8 cellular contexts compared by ENCODE assay signal in the genomic region with DNA sequence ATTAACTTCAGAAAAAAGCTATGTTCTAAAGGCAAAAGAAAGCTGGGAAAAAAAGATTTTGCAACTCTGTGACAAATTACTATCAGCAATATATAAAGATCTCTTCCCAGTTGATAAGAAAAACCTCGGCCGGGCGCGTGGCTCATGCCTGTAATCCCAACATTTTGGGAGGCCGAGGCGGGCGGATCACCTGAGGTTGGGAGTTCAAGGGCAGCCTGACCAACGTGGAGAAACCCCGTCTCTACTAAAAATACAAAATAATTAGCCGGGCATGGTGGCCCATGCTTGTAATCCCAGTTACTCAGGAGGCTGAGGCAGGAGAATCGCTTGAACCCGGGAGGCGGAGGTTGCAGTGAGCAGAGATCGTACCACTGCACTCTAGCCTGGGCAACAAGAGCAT. TPM values are rescaled to one million over a fixed set of nuclear protein-coding genes. Genes with fewer than 3 reads are reported as not detected.
A peak's percentile ranks its signal among the peaks of the same experiment; 100 is the strongest.
DNase-seq lines count a peak whose midpoint lies in the region; ATAC-seq and TF ChIP-seq lines count a peak whose summit lies in the region.
"Not testable (repeated sequence)": the region's sequence is repeated elsewhere in the genome, so short reads cannot be mapped to it uniquely, and the experiment has no call there.

No MANE protein-coding gene starts in this region.

- H3K4me1 ChIP-seq in Caco-2 (peaks cover 21% of the 10 kb centered on the region), Loucy (ENCODE audit: insufficient read depth, low read length, poor library complexity, severe bottlenecking) (peaks cover 29% of the 10 kb centered on the region), neuron (ENCODE audit: insufficient read depth, low read length) (peaks cover 25% of the 10 kb centered on the region), upper lobe of right lung (peaks cover 24% of the 10 kb centered on the region)

- H3F3A ChIP-seq in Loucy (ENCODE audit: low read depth): not testable (repeated sequence)

- H3K27me3 ChIP-seq in Caco-2 (replicated peaks; ENCODE audit: control insufficient read depth, insufficient read depth, low read length); Loucy (ENCODE audit: insufficient read depth, low read length, poor library complexity, severe bottlenecking); neuron (ENCODE audit: insufficient read depth, low read length); upper lobe of right lung: not testable (repeated sequence)

- peak overlapping the region; percentile 88 for H3K4me2 ChIP-seq in Loucy (ENCODE audit: low read depth, low read length, poor library complexity, severe bottlenecking)

- not testable (repeated sequence) for DNase-seq in Caco-2; activated naive CD8-positive, alpha-beta T cell treated with anti-CD3 and anti-CD28 coated beads, Interleukin-2, amount 10 ng/mL, durations not matched to agents 7 days and 5 days; endothelial cell (ENCODE audit: low spot score); immature natural killer cell; upper lobe of right lung

- H3K27ac ChIP-seq in upper lobe of right lung: not testable (repeated sequence)

- not testable (repeated sequence) for H3K9me2 ChIP-seq in Loucy (replicated peaks; ENCODE audit: low read depth, low read length)

- H3K4me3 ChIP-seq in Caco-2 (ENCODE audit: low read depth, low read length): not testable (repeated sequence)
- H3K4me3 ChIP-seq in Loucy (ENCODE audit: low read length, poor library complexity, severe bottlenecking) (peak overlapping the region; percentile 89), WI38 (ENCODE audit: low read depth, low read length) (peak overlapping the region; percentile 59), neuron (ENCODE audit: low read length) (peak overlapping the region; percentile 57), upper lobe of right lung (peak overlapping the region; percentile 96)

- H4K20me1 ChIP-seq in Loucy (ENCODE audit: insufficient read depth, low read length, poor library complexity, severe bottlenecking): peaks cover 28% of the 10 kb centered on the region

- not testable (repeated sequence) for TF ChIP-seq CTCF in Caco-2 (IDR thresholded peaks at IDR 0.05; ENCODE audit: insufficient read depth in 1 of 2, low read depth in 1 of 2, low read length in 1 of 2, severe bottlenecking in 1 of 2, unreplicated experiment in 1 of 2); Loucy (conservative IDR thresholded peaks at IDR 0.05; ENCODE audit: low read length); WI38 (IDR thresholded peaks at IDR 0.05; ENCODE audit: low read depth, low read length); endothelial cell (IDR thresholded peaks at IDR 0.05; ENCODE audit: unreplicated experiment); upper lobe of right lung (IDR thresholded peaks at IDR 0.05)

- H3K9me3 ChIP-seq in Caco-2; Loucy (ENCODE audit: insufficient read depth, low read depth, low read length); neuron (ENCODE audit: low read length); upper lobe of right lung: not testable (repeated sequence)

- H3K9me3 Mint-ChIP-seq in Caco-2 (ENCODE audit: unreplicated experiment); activated naive CD8-positive, alpha-beta T cell treated with anti-CD3 and anti-CD28 coated beads, Interleukin-2, amount 10 ng/mL, durations not matched to agents 7 days and 5 days; endothelial cell (ENCODE audit: unreplicated experiment); immature natural killer cell: not testable (repeated sequence)

- H3K27me3 Mint-ChIP-seq in Caco-2 (ENCODE audit: insufficient read depth, unreplicated experiment); activated naive CD8-positive, alpha-beta T cell treated with anti-CD3 and anti-CD28 coated beads, Interleukin-2, amount 10 ng/mL, durations not matched to agents 7 days and 5 days; immature natural killer cell (ENCODE audit: low read depth in 3 of 3): not testable (repeated sequence)
- H3K27me3 Mint-ChIP-seq in endothelial cell (ENCODE audit: unreplicated experiment): peaks cover 14% of the 10 kb centered on the region

- H3K36me3 Mint-ChIP-seq in Caco-2 (ENCODE audit: insufficient read depth, unreplicated experiment) (peaks cover 36% of the 10 kb centered on the region), endothelial cell (ENCODE audit: low read depth, unreplicated experiment) (peaks cover 11% of the 10 kb centered on the region)
- peaks cover 22% of the 10 kb centered on the region for H3K36me3 Mint-ChIP-seq in activated naive CD8-positive, alpha-beta T cell treated with anti-CD3 and anti-CD28 coated beads, Interleukin-2, amount 10 ng/mL, durations not matched to agents 7 days and 5 days
- not testable (repeated sequence) for H3K36me3 Mint-ChIP-seq in immature natural killer cell

- H3K4me1 Mint-ChIP-seq in Caco-2 (ENCODE audit: low read depth, unreplicated experiment): peaks cover 21% of the 10 kb centered on the region
- peaks cover 21% of the 10 kb centered on the region for H3K4me1 Mint-ChIP-seq in activated naive CD8-positive, alpha-beta T cell treated with anti-CD3 and anti-CD28 coated beads, Interleukin-2, amount 10 ng/mL, durations not matched to agents 7 days and 5 days
- peaks cover 21% of the 10 kb centered on the region for H3K4me1 Mint-ChIP-seq in endothelial cell (ENCODE audit: unreplicated experiment)
- peaks cover 28 to 32% of the 10 kb centered on the region in 2 donors for H3K4me1 Mint-ChIP-seq in immature natural killer cell

- intact Hi-C loops in Caco-2 (cut with micrococcal nuclease; ENCODE audit: unreplicated experiment): loop anchor here (2.0 kb wide), 1 partner anchor 22 kb away; no protein-coding TSS in a partner anchor
- intact Hi-C loops in upper lobe of right lung (cut with DNase I): loop anchor here (5.0 to 10.0 kb wide), 2 partner anchors 54 to 78 kb away; no protein-coding TSS in a partner anchor

- H3K9ac ChIP-seq in Loucy (ENCODE audit: low read depth, low read length, poor library complexity, severe bottlenecking): peak overlapping the region; percentile 89

- peaks cover 57% of the 10 kb centered on the region for H3K79me2 ChIP-seq in Loucy (ENCODE audit: insufficient read depth, low read length)

- ATAC-seq in activated naive CD8-positive, alpha-beta T cell treated with anti-CD3 and anti-CD28 coated beads, Interleukin-2, amount 10 ng/mL, durations not matched to agents 7 days and 5 days (ENCODE audit: low read depth); upper lobe of right lung: not testable (repeated sequence)

- H3K27ac Mint-ChIP-seq in Caco-2 (ENCODE audit: unreplicated experiment) (peak overlapping the region; percentile 81), endothelial cell (ENCODE audit: unreplicated experiment) (peak overlapping the region; percentile 88), immature natural killer cell (peak overlapping the region in 4 of 6 donors; percentile 10 to 87 (median 80))
- H3K27ac Mint-ChIP-seq in activated naive CD8-positive, alpha-beta T cell treated with anti-CD3 and anti-CD28 coated beads, Interleukin-2, amount 10 ng/mL, durations not matched to agents 7 days and 5 days: not testable (repeated sequence)

- not testable (repeated sequence) for H2AFZ ChIP-seq in Loucy (ENCODE audit: low read length)
- H2AFZ ChIP-seq in neuron (ENCODE audit: low read depth, low read length): peak overlapping the region; percentile 20

- not testable (repeated sequence) for BruUV-seq in Caco-2 (replicated peaks; lab: Mats Ljungman, UMichigan)

- not testable (repeated sequence) for H3K36me3 ChIP-seq in Caco-2 (ENCODE audit: control insufficient read depth, insufficient read depth, low read length); Loucy (ENCODE audit: insufficient read depth, low read length); neuron (ENCODE audit: insufficient read depth, low read length); upper lobe of right lung

- H3K4me3 Mint-ChIP-seq in Caco-2 (ENCODE audit: unreplicated experiment) (peak overlapping the region; percentile 94), endothelial cell (ENCODE audit: unreplicated experiment) (peak overlapping the region; percentile 92), immature natural killer cell (peak overlapping the region; percentile 84 to 96 (median 87))
- H3K4me3 Mint-ChIP-seq in activated naive CD8-positive, alpha-beta T cell treated with anti-CD3 and anti-CD28 coated beads, Interleukin-2, amount 10 ng/mL, durations not matched to agents 7 days and 5 days: peak overlapping the region; percentile 88

- CTCF ChIA-PET in Caco-2 (lab: Charles Lee): interaction anchor here (1.6 kb wide), 2 partner anchors 37 to 81 kb away, joined by 4 to 5 read pairs; no protein-coding TSS in a partner anchor

- POLR2A ChIA-PET in Caco-2 (lab: Charles Lee): interaction anchor here (1.7 kb wide), 2 partner anchors 21 to 31 kb away, joined by 7 to 26 read pairs; no protein-coding TSS in a partner anchor
- POLR2A ChIA-PET in activated naive CD8-positive, alpha-beta T cell treated with anti-CD3 and anti-CD28 coated beads, Interleukin-2, amount 10 ng/mL, durations not matched to agents 7 days and 5 days (lab: Charles Lee): interaction anchor here (1.6 to 8.7 kb wide), 3 partner anchors 14 to 56 kb away, joined by 7 to 132 read pairs (median 62); no protein-coding TSS in a partner anchor

RNA-seq across cellular contexts. Expression of a gene that starts 1.4 kb away (rescaled TPM):
- total RNA-seq in Caco-2 (2022) (513 and 539 TPM in 2 replicates), endothelial cell (ENCODE audit: unreplicated experiment) (931 TPM), upper lobe of right lung (842 TPM)
- 100 to 1,000 TPM; 803 to 821 TPM for total RNA-seq in activated naive CD8-positive, alpha-beta T cell treated with anti-CD3 and anti-CD28 coated beads, Interleukin-2, amount 10 ng/mL, durations not matched to agents 7 days and 5 days
- 100 to 1,000 TPM in 1 of 3 donors, 10 to 100 TPM in 1, 1 to 10 TPM in 1; 8.7 to 355 (median 40.2) TPM for polyA plus RNA-seq in immature natural killer cell
